Comparison of ENCODE assay signal across 8 cellular contexts in genomic region chr5:95817430-95817829, GRCh38. TPM values are rescaled to one million over a fixed set of nuclear protein-coding genes. Genes with fewer than 3 reads are reported as not detected.
DNase-seq lines count a peak whose midpoint lies in the region; ATAC-seq and TF ChIP-seq lines count a peak whose summit lies in the region.

No MANE protein-coding gene starts in this region.

- H3K4me2 ChIP-seq in GM23248 (ENCODE audit: unreplicated experiment), result peak overlapping the region; percentile 89

- intact Hi-C loops in psoas muscle (cut with DNase I), result no loop called here

- peak overlapping the region; percentile 33; the same call in 1 of the 2 replicates for H3K9ac ChIP-seq in GM23248

- peaks cover 58% of the 10 kb centered on the region for H3K36me3 ChIP-seq in GM23248 (ENCODE audit: low read depth)
- H3K36me3 ChIP-seq in psoas muscle (ENCODE audit: insufficient read depth in 1 of 2, low read depth in 1 of 2), result peaks cover 16 to 70% of the 10 kb centered on the region in 2 donors

- no peak overlapping the region for H2AFZ ChIP-seq in GM23248

- H4K20me1 ChIP-seq in GM23248 (ENCODE audit: insufficient read depth), result peaks cover 32% of the 10 kb centered on the region; the same call in 1 of the 2 replicates

- H3K9me3 ChIP-seq in GM23248 (ENCODE audit: low read depth) (no peaks in the 10 kb centered on the region), psoas muscle (no peaks in the 10 kb centered on the region)

- H3F3A ChIP-seq in GM23248 (ENCODE audit: insufficient read depth), result peaks cover 51% of the 10 kb centered on the region

- in situ Hi-C loops in GM23248 (cut with MboI), result no loop called here

- H3K4me3 ChIP-seq in GM23248 (peak overlapping the region; percentile 99), epithelial cell of proximal tubule (ENCODE audit: low read depth, low read length) (peak overlapping the region; percentile 100), psoas muscle (peak overlapping the region; percentile 95)

- H3K27ac ChIP-seq in GM23248, result no peak overlapping the region
- H3K27ac ChIP-seq in psoas muscle, result peak overlapping the region; percentile 95

- H3K9me2 ChIP-seq in GM23248 (ENCODE audit: insufficient read depth), result no peaks in the 10 kb centered on the region

- 41 to 48% methylated on average over 12 of the region's 12 CpGs for WGBS in GM23248 (ENCODE audit: low coverage in 1 of 2, low lambda C conversion rate in 2 of 2, missing lambda C conversion rate in 2 of 2), 2 experiments
- 18 to 23% (median 19%) methylated on average over 12 of the region's 12 CpGs for WGBS in psoas muscle, 3 donors

- ATAC-seq in psoas muscle (peak; percentile 60 to 81 (median 70)), GM21515 (IDR thresholded peaks at IDR 0.05; ENCODE audit: unreplicated experiment) (no peak), GM21528 (IDR thresholded peaks at IDR 0.05; ENCODE audit: low FRiP score, unreplicated experiment) (no peak)

- peaks cover 39% of the 10 kb centered on the region for H3K4me1 ChIP-seq in GM23248 (ENCODE audit: insufficient read depth)
- peaks cover 67% of the 10 kb centered on the region for H3K4me1 ChIP-seq in psoas muscle

- DNase-seq in GM23248 (peak; percentile 53), T-helper 22 cell (ENCODE audit: low read depth) (peak; percentile 54), epithelial cell of proximal tubule (ENCODE audit: low read depth) (peak; percentile 85), psoas muscle (peak; percentile 57 to 75), NCI-H187 treated with DMSO at 0.1 percent for 48 hours (lab: John Stamatoyannopoulos, UW) (no peak), AG20443 (ENCODE audit: low spot score) (no peak)

- no peaks in the 10 kb centered on the region for H3K27me3 ChIP-seq in GM23248 (replicated peaks; ENCODE audit: insufficient read depth)
- no peaks in the 10 kb centered on the region for H3K27me3 ChIP-seq in psoas muscle (ENCODE audit: insufficient read depth in 3 of 3, low read length in 2 of 3)

- no peak for TF ChIP-seq CTCF in epithelial cell of proximal tubule (conservative IDR thresholded peaks at IDR 0.05; ENCODE audit: low read depth, low read length)
- no peak for TF ChIP-seq CTCF in psoas muscle (IDR thresholded peaks at IDR 0.05)

- H3K79me2 ChIP-seq in GM23248 (ENCODE audit: insufficient read depth), result peaks cover 88% of the 10 kb centered on the region

RNA-seq across cellular contexts. Expression of gene GLRX, which starts 5.1 kb away (rescaled TPM):
- total RNA-seq in GM23248 (2014; rRNA removed; shearing (Covaris generic)), result 144 and 174 TPM in 2 replicates
- polyA plus RNA-seq in GM23248 (2016; fragmentation: Nextera tagmentation; extraction: Ambion mirVana), result 316 and 320 TPM in 2 replicates
- total RNA-seq in epithelial cell of proximal tubule, result 147 and 181 TPM in 2 replicates
- total RNA-seq in psoas muscle, result 100 to 1,000 TPM; 131 to 888 (median 651) TPM
- polyA plus RNA-seq in psoas muscle, result 1,000 to 10,000 TPM; 1,121 to 3,024 (median 1,342) TPM

Comparison
In these comparisons a context has a peak if more than half of its experiments do, and no peak if none do; other contexts are left out.
1. DNase-seq: peak in GM23248 (single experiment), T-helper 22 cell (single experiment), epithelial cell of proximal tubule (single experiment) and psoas muscle (2 of 2); none in NCI-H187 treated with DMSO at 0.1 percent for 48 hours (single experiment) and AG20443 (single experiment).
2. ATAC-seq: peak in psoas muscle (4 of 4); none in GM21515 (single experiment) and GM21528 (single experiment).
3. Peak in every context shown above with its lines, with median percentiles within 50 percentile points of each other: H3K4me3 ChIP-seq.